Comparison of ENCODE assay signal across 8 cellular contexts in genomic region chr1:27435566-27436203, GRCh38. TPM values are rescaled to one million over a fixed set of nuclear protein-coding genes. Genes with fewer than 3 reads are reported as not detected.
DNase-seq lines count a peak whose midpoint lies in the region; ATAC-seq and TF ChIP-seq lines count a peak whose summit lies in the region.

No MANE protein-coding gene starts in this region.

- peaks cover 93% of the 10 kb centered on the region for H3K4me1 ChIP-seq in CD4-positive, alpha-beta memory T cell (ENCODE audit: insufficient read depth, low read length)
- H3K4me1 ChIP-seq in colonic mucosa: peaks cover 39% of the 10 kb centered on the region

- peaks cover 62 to 89% (median 76%) of the 10 kb centered on the region in 4 donors for H3K4me1 Mint-ChIP-seq in CD4-positive, alpha-beta memory T cell
- H3K4me1 Mint-ChIP-seq in nephron progenitor cell: peaks cover 52% of the 10 kb centered on the region

- H3K36me3 ChIP-seq in CD4-positive, alpha-beta memory T cell (ENCODE audit: insufficient read depth, low read length): no peaks in the 10 kb centered on the region
- H3K36me3 ChIP-seq in colonic mucosa: no peaks in the 10 kb centered on the region

- CTCF ChIA-PET in CD4-positive, alpha-beta memory T cell (lab: Charles Lee; ENCODE audit: partially characterized antibody): interaction anchor here (0.8 to 4.4 kb wide), 8 partner anchors 8 to 234 kb away, joined by 3 to 21 read pairs (median 6); no protein-coding TSS in a partner anchor

- peak overlapping the region; percentile 76 to 96 (median 88) for H3K27ac Mint-ChIP-seq in CD4-positive, alpha-beta memory T cell
- H3K27ac Mint-ChIP-seq in nephron progenitor cell: peak overlapping the region; percentile 78

- no peaks in the 10 kb centered on the region for H3K27me3 Mint-ChIP-seq in CD4-positive, alpha-beta memory T cell
- peaks cover 6% of the 10 kb centered on the region for H3K27me3 Mint-ChIP-seq in nephron progenitor cell (ENCODE audit: low read depth, poor library complexity)

- peak overlapping the region in 1 of 2 donors; percentile 62 for H3K9ac ChIP-seq in colonic mucosa (ENCODE audit: low read depth in 2 of 2, low read length in 2 of 2)

- peaks cover 10 to 23% of the 10 kb centered on the region in 2 donors for H3K36me3 Mint-ChIP-seq in CD4-positive, alpha-beta memory T cell
- peaks cover 13% of the 10 kb centered on the region for H3K36me3 Mint-ChIP-seq in nephron progenitor cell (ENCODE audit: low read depth)

- no peaks in the 10 kb centered on the region for H3K27me3 ChIP-seq in CD4-positive, alpha-beta memory T cell (ENCODE audit: insufficient read depth, low read length)
- H3K27me3 ChIP-seq in colonic mucosa: no peaks in the 10 kb centered on the region

- H3K4me3 Mint-ChIP-seq in CD4-positive, alpha-beta memory T cell: peak overlapping the region; percentile 59 to 85 (median 78)
- H3K4me3 Mint-ChIP-seq in nephron progenitor cell: no peak overlapping the region

- peak overlapping the region in 1 of 2 donors; percentile 45 for H3K4me3 ChIP-seq in CD4-positive, alpha-beta memory T cell (ENCODE audit: low read length in 2 of 2)
- no peak overlapping the region for H3K4me3 ChIP-seq in colonic mucosa

- no peak for ATAC-seq in HG03432 (IDR thresholded peaks at IDR 0.05; ENCODE audit: unreplicated experiment)

- no peak for DNase-seq in CD4-positive, alpha-beta memory T cell
- DNase-seq in NOMO-1 (lab: John Stamatoyannopoulos, UW; ENCODE audit: unreplicated experiment in 2 of 2) (peak; percentile 80 to 98), colonic mucosa (no peak), nephron progenitor cell (no peak), inferior parietal cortex (ENCODE audit: extremely low spot score) (no peak), DMS53 (lab: John Stamatoyannopoulos, UW) (no peak)
- DNase-seq in stimulated activated CD4-positive, alpha-beta T cell treated with anti-CD3 and anti-CD28 coated beads, Interleukin-12 subunit alpha, Interleukin-12 subunit beta, amount 100 ng/mL, for 4 hours: no peak

- intact Hi-C loops in CD4-positive, alpha-beta memory T cell (cut with micrococcal nuclease): no loop called here
- intact Hi-C loops in colonic mucosa (cut with DNase I): no loop called here

- TF ChIP-seq CTCF in colonic mucosa (IDR thresholded peaks at IDR 0.05): no peak
- no peak for TF ChIP-seq CTCF in nephron progenitor cell (IDR thresholded peaks at IDR 0.05)

- peak overlapping the region; percentile 40 for H3K27ac ChIP-seq in CD4-positive, alpha-beta memory T cell (ENCODE audit: low read depth, low read length)
- peak overlapping the region; percentile 86 for H3K27ac ChIP-seq in colonic mucosa

- H3K9me3 ChIP-seq in CD4-positive, alpha-beta memory T cell (ENCODE audit: control insufficient read depth in 1 of 2, low read length in 2 of 2): no peaks in the 10 kb centered on the region
- H3K9me3 ChIP-seq in colonic mucosa: no peaks in the 10 kb centered on the region

- POLR2A ChIA-PET in CD4-positive, alpha-beta memory T cell (lab: Charles Lee; ENCODE audit: partially characterized antibody): interaction anchor here (1.0 to 2.8 kb wide), 7 partner anchors 17 to 395 kb away, joined by 3 to 18 read pairs (median 3); partner anchors contain the start of genes PPP1R8 and WASF2

- H3K9me3 Mint-ChIP-seq in CD4-positive, alpha-beta memory T cell: no peaks in the 10 kb centered on the region
- no peaks in the 10 kb centered on the region for H3K9me3 Mint-ChIP-seq in nephron progenitor cell

RNA-seq across cellular contexts. Expression of gene GPR3, which starts 43.3 kb away (rescaled TPM):
- not detected for total RNA-seq in CD4-positive, alpha-beta memory T cell
- polyA plus RNA-seq in CD4-positive, alpha-beta memory T cell: not detected
- under 1 TPM; 0.32 to 0.49 TPM for total RNA-seq in colonic mucosa

RNA-seq across cellular contexts. Expression of gene CD164L2, which starts 52.6 kb away (rescaled TPM):
- not detected for total RNA-seq in CD4-positive, alpha-beta memory T cell
- polyA plus RNA-seq in CD4-positive, alpha-beta memory T cell: under 1 TPM in 1 of 2 donors, not detected in 1; 0.22 TPM
- total RNA-seq in colonic mucosa: 1 to 10 TPM in 1 of 2 donors, under 1 TPM in 1; 0.69 to 1.7 TPM

RNA-seq across cellular contexts. Expression of gene WASF2, which starts 54.3 kb away (rescaled TPM):
- total RNA-seq in CD4-positive, alpha-beta memory T cell: 100 to 1,000 TPM; 163 to 164 TPM
- 10 to 100 TPM; 31.6 to 81.1 TPM for polyA plus RNA-seq in CD4-positive, alpha-beta memory T cell
- total RNA-seq in colonic mucosa: 100 to 1,000 TPM; 120 to 168 TPM

Comparison
In these comparisons a context has a peak if more than half of its experiments do, and no peak if none do; other contexts are left out.
1. DNase-seq: peak in NOMO-1 (2 of 2); none in CD4-positive, alpha-beta memory T cell (0 of 5), colonic mucosa (single experiment), nephron progenitor cell (single experiment), stimulated activated CD4-positive, alpha-beta T cell treated with anti-CD3 and anti-CD28 coated beads, Interleukin-12 subunit alpha, Interleukin-12 subunit beta, amount 100 ng/mL, for 4 hours (single experiment), inferior parietal cortex (single experiment) and DMS53 (single experiment).